In the genomic region with DNA sequence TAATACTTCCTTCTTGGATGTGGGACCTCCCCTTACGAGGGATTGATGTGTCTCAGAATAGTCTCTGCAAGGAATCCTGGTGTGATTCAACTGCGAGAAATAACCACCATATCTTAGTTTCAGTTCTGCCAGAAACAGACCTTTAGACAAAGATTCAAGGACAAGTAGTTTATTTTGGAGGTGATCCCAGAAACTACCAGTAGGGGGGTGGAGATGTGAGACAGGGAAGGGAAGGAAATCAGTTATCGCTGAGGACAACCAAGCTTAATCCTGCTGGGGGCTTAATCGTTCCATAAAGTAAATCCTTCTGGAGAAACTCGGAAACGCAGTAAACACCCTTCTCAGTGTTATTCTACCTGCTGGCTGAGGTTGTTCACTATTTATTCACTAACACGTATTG, we compare ENCODE assay signal across 9 cellular contexts. TPM values are rescaled to one million over a fixed set of nuclear protein-coding genes. Genes with fewer than 3 reads are reported as not detected.
DNase-seq lines count a peak whose midpoint lies in the region; ATAC-seq and TF ChIP-seq lines count a peak whose summit lies in the region.
"Had no signal": no experiment of that assay in that cellular context is flagged by ENCODE, and none has a peak within 500 bp of the region (broad histone marks: within the 10 kb centered on the region; RNA-seq: fewer than 3 reads in every experiment).

No MANE protein-coding gene starts in this region.

- intact Hi-C loops in tibial artery (cut with DNase I; ENCODE audit: low total_unique reads): no loop called here

- H3K27ac ChIP-seq in AG04450 (ENCODE audit: low read depth, low read length) (no peak overlapping the region), HEK293 (ENCODE audit: extremely low read depth, low read depth, low read length) (no peak overlapping the region), tibial artery (no peak overlapping the region)

- TF ChIP-seq CTCF in AG04450 (IDR thresholded peaks at IDR 0.05; ENCODE audit: low read depth, low read length): peak; percentile 39
- TF ChIP-seq CTCF in HEK293 (tag by site-specific recombination; IDR thresholded peaks at IDR 0.05): no peak
- no peak for TF ChIP-seq CTCF in tibial artery (IDR thresholded peaks at IDR 0.05)

- H3K27ac Mint-ChIP-seq in activated T-helper 17 cell treated with anti-CD3 and anti-CD28 coated beads, Interleukin-2, amount 50 U/mL, for 72 hours: no peak overlapping the region

- peak; percentile 41 for ATAC-seq in activated T-helper 17 cell treated with anti-CD3 and anti-CD28 coated beads, Interleukin-2, amount 50 U/mL, for 72 hours (replicated peaks)
- ATAC-seq in HG03175 (IDR thresholded peaks at IDR 0.05; ENCODE audit: unreplicated experiment): no peak

- H3K4me1 Mint-ChIP-seq in activated T-helper 17 cell treated with anti-CD3 and anti-CD28 coated beads, Interleukin-2, amount 50 U/mL, for 72 hours: peaks cover 7% of the 10 kb centered on the region

- DNase-seq in AG04450 (ENCODE audit: low read depth, low spot score): no peak
- DNase-seq in kidney tubule cell (ENCODE audit: low spot score): peak; percentile 59
- no peak for DNase-seq in RKO (ENCODE audit: low spot score)
- DNase-seq in middle frontal gyrus (ENCODE audit: extremely low spot score, low spot score): no peak
- no peak for DNase-seq in tibial artery
- DNase-seq: retina had no signal

- H3K4me1 ChIP-seq in HEK293 (ENCODE audit: control insufficient read depth, insufficient read depth, low read length) (no peaks in the 10 kb centered on the region), tibial artery (peaks cover 0 to 9% (median 0%) of the 10 kb centered on the region in 4 donors)

- H3K9me3 Mint-ChIP-seq in activated T-helper 17 cell treated with anti-CD3 and anti-CD28 coated beads, Interleukin-2, amount 50 U/mL, for 72 hours: peaks cover 4% of the 10 kb centered on the region

- POLR2A ChIA-PET in AG04450 (lab: Yijun Ruan, JAX) (no interaction called here), HEK293 (lab: Yijun Ruan, JAX) (no interaction called here)

- H3K9me3 ChIP-seq in AG04450 (ENCODE audit: control insufficient read depth, insufficient read depth, low read length) (peaks cover 4% of the 10 kb centered on the region; the same call in 1 of the 2 replicates), HEK293 (ENCODE audit: control insufficient read depth, insufficient read depth, low read depth, low read length) (no peaks in the 10 kb centered on the region), tibial artery (peaks cover 0 to 9% (median 0%) of the 10 kb centered on the region in 3 donors)

- no peak overlapping the region for H3K4me3 Mint-ChIP-seq in activated T-helper 17 cell treated with anti-CD3 and anti-CD28 coated beads, Interleukin-2, amount 50 U/mL, for 72 hours

- no peaks in the 10 kb centered on the region for H3K36me3 Mint-ChIP-seq in activated T-helper 17 cell treated with anti-CD3 and anti-CD28 coated beads, Interleukin-2, amount 50 U/mL, for 72 hours (ENCODE audit: low read depth)

- CTCF ChIA-PET in AG04450 (lab: Charles Lee) (interaction anchor here (0.5 to 0.8 kb wide), 4 partner anchors 80 to 586 kb away, joined by 3 read pairs; no protein-coding TSS in a partner anchor), HEK293 (lab: Yijun Ruan, JAX) (interaction anchor here (1.0 kb wide), 2 partner anchors 22 to 214 kb away, joined by 3 to 4 read pairs; no protein-coding TSS in a partner anchor)

- H3K36me3 ChIP-seq in HEK293 (ENCODE audit: control insufficient read depth in 2 of 2, insufficient read depth in 1 of 2, low read length in 2 of 2): no peaks in the 10 kb centered on the region
- no peaks in the 10 kb centered on the region for H3K36me3 ChIP-seq in tibial artery

- H3K4me3 ChIP-seq in AG04450 (ENCODE audit: low read depth, low read length) (no peak overlapping the region), HEK293 (ENCODE audit: low read depth, low read length) (no peak overlapping the region), tibial artery (no peak overlapping the region)

- peaks cover 3% of the 10 kb centered on the region for H3K27me3 ChIP-seq in AG04450 (ENCODE audit: control insufficient read depth, insufficient read depth, low read length)
- peaks cover 0 to 4% of the 10 kb centered on the region in 2 donors for H3K27me3 ChIP-seq in tibial artery

- H3K27me3 Mint-ChIP-seq in activated T-helper 17 cell treated with anti-CD3 and anti-CD28 coated beads, Interleukin-2, amount 50 U/mL, for 72 hours: peaks cover 22% of the 10 kb centered on the region

TF ChIP-seq in HEK293, 187 proteins besides CTCF, POLR2A, EP300 and RAD21:
- TF ChIP-seq, protein P1, sequence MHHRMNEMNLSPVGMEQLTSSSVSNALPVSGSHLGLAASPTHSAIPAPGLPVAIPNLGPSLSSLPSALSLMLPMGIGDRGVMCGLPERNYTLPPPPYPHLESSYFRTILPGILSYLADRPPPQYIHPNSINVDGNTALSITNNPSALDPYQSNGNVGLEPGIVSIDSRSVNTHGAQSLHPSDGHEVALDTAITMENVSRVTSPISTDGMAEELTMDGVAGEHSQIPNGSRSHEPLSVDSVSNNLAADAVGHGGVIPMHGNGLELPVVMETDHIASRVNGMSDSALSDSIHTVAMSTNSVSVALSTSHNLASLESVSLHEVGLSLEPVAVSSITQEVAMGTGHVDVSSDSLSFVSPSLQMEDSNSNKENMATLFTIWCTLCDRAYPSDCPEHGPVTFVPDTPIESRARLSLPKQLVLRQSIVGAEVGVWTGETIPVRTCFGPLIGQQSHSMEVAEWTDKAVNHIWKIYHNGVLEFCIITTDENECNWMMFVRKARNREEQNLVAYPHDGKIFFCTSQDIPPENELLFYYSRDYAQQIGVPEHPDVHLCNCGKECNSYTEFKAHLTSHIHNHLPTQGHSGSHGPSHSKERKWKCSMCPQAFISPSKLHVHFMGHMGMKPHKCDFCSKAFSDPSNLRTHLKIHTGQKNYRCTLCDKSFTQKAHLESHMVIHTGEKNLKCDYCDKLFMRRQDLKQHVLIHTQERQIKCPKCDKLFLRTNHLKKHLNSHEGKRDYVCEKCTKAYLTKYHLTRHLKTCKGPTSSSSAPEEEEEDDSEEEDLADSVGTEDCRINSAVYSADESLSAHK (tag by site-specific recombination; IDR thresholded peaks at IDR 0.05): peak; percentile 50; the same call in 1 of the 2 replicates
- TF ChIP-seq ZNF335 (tag by site-specific recombination; conservative IDR thresholded peaks at IDR 0.05): peak; percentile 36; the same call in 1 of the 2 replicates
- TF ChIP-seq ZIC2 (tag by site-specific recombination; IDR thresholded peaks at IDR 0.05): peak; percentile 39
- TF ChIP-seq, protein P2, sequence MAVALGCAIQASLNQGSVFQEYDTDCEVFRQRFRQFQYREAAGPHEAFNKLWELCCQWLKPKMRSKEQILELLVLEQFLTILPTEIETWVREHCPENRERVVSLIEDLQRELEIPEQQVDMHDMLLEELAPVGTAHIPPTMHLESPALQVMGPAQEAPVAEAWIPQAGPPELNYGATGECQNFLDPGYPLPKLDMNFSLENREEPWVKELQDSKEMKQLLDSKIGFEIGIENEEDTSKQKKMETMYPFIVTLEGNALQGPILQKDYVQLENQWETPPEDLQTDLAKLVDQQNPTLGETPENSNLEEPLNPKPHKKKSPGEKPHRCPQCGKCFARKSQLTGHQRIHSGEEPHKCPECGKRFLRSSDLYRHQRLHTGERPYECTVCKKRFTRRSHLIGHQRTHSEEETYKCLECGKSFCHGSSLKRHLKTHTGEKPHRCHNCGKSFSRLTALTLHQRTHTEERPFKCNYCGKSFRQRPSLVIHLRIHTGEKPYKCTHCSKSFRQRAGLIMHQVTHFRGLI (tag by site-specific recombination; IDR thresholded peaks at IDR 0.05): no peak
- peak; percentile 47; the same call in 1 of the 2 replicates for TF ChIP-seq ZNF660 (tag by site-specific recombination; IDR thresholded peaks at IDR 0.05)

RNA-seq across cellular contexts. Expression of a gene that starts 5.0 kb away (rescaled TPM):
- 0.99 and 1.4 TPM in 2 replicates for polyA plus RNA-seq in AG04450 (2011; rRNA removed)
- polyA minus RNA-seq in AG04450 (2011; rRNA and poly(A)+ RNA removed): 0.87 and 1.0 TPM in 2 replicates
- 1 to 10 TPM; 3.7 to 5.1 TPM for total RNA-seq in activated T-helper 17 cell treated with anti-CD3 and anti-CD28 coated beads, Interleukin-2, amount 50 U/mL, for 72 hours

RNA-seq across cellular contexts. Expression of a gene that starts 18.8 kb away (rescaled TPM):
- 14.0 and 14.1 TPM in 2 replicates for polyA plus RNA-seq in AG04450 (2011; rRNA removed)
- polyA minus RNA-seq in AG04450 (2011; rRNA and poly(A)+ RNA removed): 11.7 and 12.6 TPM in 2 replicates
- total RNA-seq in activated T-helper 17 cell treated with anti-CD3 and anti-CD28 coated beads, Interleukin-2, amount 50 U/mL, for 72 hours: not detected
